Comparison of ENCODE assay signal across 8 cellular contexts in the genomic region with DNA sequence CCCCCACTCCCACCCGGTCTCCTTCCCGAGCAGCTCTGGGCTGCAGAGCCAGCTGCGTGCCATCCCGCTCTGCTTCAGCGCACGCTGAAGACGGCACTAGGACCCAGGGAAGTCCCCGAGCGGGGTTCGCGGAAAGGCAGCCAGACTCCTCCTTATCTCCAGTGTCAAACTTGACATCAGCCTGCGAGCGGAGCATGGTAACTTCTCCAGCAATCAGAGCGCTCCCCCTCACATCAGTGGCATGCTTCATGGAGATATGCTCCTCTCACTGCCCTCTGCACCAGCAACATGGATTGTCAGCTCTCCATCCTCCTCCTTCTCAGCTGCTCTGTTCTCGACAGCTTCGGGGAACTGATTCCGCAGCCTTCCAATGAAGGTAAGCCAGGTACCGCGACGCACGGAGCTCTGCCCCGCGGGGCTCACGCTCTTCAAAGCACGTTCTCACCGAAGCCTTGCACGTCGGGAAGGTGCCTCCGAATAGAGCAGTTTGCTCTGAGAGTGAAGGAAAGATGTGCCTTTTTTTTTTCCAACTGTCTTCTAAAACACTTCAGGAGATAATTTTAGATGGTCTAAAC. TPM values are rescaled to one million over a fixed set of nuclear protein-coding genes. Genes with fewer than 3 reads are reported as not detected.
A peak's percentile ranks its signal among the peaks of the same experiment; 100 is the strongest.
DNase-seq lines count a peak whose midpoint lies in the region; ATAC-seq lines count a peak whose summit lies in the region.

A gene (plus strand): TSS at position 161 of the 575 bp plus-strand sequence. CDS start 128 bp downstream, at position 289.

- ATAC-seq in GM18517 (IDR thresholded peaks at IDR 0.05; ENCODE audit: unreplicated experiment), result peak; percentile 84
- peak; percentile 95 for ATAC-seq in HG02973 (IDR thresholded peaks at IDR 0.05; ENCODE audit: unreplicated experiment)
- peak; percentile 95 for ATAC-seq in activated T-cell treated with anti-CD3 and anti-CD28 coated beads, Interleukin-2, amount 50 U/mL, for 4 hours

- peak within 1 kb of the TSS; percentile 65 for H3K4me3 Mint-ChIP-seq in activated T-cell treated with anti-CD3 and anti-CD28 coated beads, Interleukin-2, amount 50 U/mL, for 4 hours

- peaks cover 14% of the 10 kb centered on the region for H3K4me1 Mint-ChIP-seq in activated T-cell treated with anti-CD3 and anti-CD28 coated beads, Interleukin-2, amount 50 U/mL, for 4 hours (ENCODE audit: low read depth)

- peaks cover 18% of the 10 kb centered on the region for H3K27me3 Mint-ChIP-seq in activated T-cell treated with anti-CD3 and anti-CD28 coated beads, Interleukin-2, amount 50 U/mL, for 4 hours (ENCODE audit: low read depth)

- DNase-seq in A172 (ENCODE audit: low spot score) (peak; percentile 13), NCI-H460 (ENCODE audit: extremely low read depth, low read depth) (peak; percentile 78), fibroblast of peridontal ligament (ENCODE audit: extremely low read depth) (peak; percentile 78), myocyte (ENCODE audit: low read depth) (peak; percentile 72), superior temporal gyrus (ENCODE audit: extremely low spot score) (peak; percentile 76)
- DNase-seq in activated T-cell treated with anti-CD3 and anti-CD28 coated beads, Interleukin-2, amount 50 U/mL, for 4 hours, result peak; percentile 11

- H3K9me3 Mint-ChIP-seq in activated T-cell treated with anti-CD3 and anti-CD28 coated beads, Interleukin-2, amount 50 U/mL, for 4 hours, result no peaks in the 10 kb centered on the region

- no peaks in the 10 kb centered on the region for H3K36me3 Mint-ChIP-seq in activated T-cell treated with anti-CD3 and anti-CD28 coated beads, Interleukin-2, amount 50 U/mL, for 4 hours (ENCODE audit: insufficient read depth)

RNA-seq across cellular contexts. Expression of the gene that starts here (rescaled TPM):
- not detected in 2 replicates for total RNA-seq in A172 (2014; rRNA removed; shearing (Covaris generic))
- total RNA-seq in NCI-H460 (2014; rRNA removed; shearing (Covaris generic)), result 7.2 and 7.8 TPM in 2 replicates
- 5.1 and 9.1 TPM in 2 replicates for polyA plus RNA-seq in NCI-H460 (2014; cell fraction: nucleus; rRNA removed)
- total RNA-seq in activated T-cell treated with anti-CD3 and anti-CD28 coated beads, Interleukin-2, amount 50 U/mL, for 4 hours, result not detected
- 0.48 and 0.62 TPM in 2 replicates for total RNA-seq in myocyte
- 3.3 TPM for polyA plus RNA-seq in myocyte (2012)

Comparison
In these comparisons a context has a peak if more than half of its experiments do, and no peak if none do; other contexts are left out.
1. Peak in every context shown above with its lines: DNase-seq and ATAC-seq.
2. Peak in DNase-seq in A172; RNA of the gene not detected or under 1 TPM.
3. Peak in DNase-seq and ATAC-seq in activated T-cell treated with anti-CD3 and anti-CD28 coated beads, Interleukin-2, amount 50 U/mL, for 4 hours; RNA of the gene not detected or under 1 TPM.
4. DNase-seq: peak in every context shown above with its lines; median percentile 78 in NCI-H460; 78 in fibroblast of peridontal ligament; 76 in superior temporal gyrus; 72 in myocyte; 13 in A172; 11 in activated T-cell treated with anti-CD3 and anti-CD28 coated beads, Interleukin-2, amount 50 U/mL, for 4 hours.